Comparison of ENCODE assay signal across 1 cellular context in the genomic region with DNA sequence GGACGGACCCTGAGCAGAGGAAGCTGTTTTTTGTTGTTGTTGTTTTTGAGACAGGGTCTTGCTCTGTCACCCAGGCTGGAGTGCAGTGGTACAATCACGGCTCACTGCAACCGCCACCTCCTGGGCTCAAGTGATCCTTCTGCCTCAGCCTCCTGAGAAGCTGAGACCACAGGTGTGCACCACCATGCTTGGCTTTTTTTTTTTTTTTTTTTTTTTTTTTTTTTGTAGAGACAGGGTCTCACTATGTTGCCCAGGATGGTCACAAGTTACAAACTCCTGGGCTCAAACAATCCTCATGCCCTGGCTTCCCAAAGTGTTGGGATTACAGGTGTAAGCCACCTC.
TF ChIP-seq lines count a peak whose summit lies in the region.

No MANE protein-coding gene starts in this region.

TF ChIP-seq in HEK293, 187 proteins besides CTCF, POLR2A, EP300 and RAD21:
- TF ChIP-seq, protein P1, sequence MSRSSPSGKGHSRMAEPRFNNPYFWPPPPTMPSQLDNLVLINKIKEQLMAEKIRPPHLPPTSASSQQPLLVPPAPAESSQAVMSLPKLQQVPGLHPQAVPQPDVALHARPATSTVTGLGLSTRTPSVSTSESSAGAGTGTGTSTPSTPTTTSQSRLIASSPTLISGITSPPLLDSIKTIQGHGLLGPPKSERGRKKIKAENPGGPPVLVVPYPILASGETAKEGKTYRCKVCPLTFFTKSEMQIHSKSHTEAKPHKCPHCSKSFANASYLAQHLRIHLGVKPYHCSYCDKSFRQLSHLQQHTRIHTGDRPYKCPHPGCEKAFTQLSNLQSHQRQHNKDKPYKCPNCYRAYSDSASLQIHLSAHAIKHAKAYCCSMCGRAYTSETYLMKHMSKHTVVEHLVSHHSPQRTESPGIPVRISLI (tag by site-specific recombination; IDR thresholded peaks at IDR 0.05): peak; percentile 80
